ENCODE assay signal across 20 cellular contexts in the genomic region with DNA sequence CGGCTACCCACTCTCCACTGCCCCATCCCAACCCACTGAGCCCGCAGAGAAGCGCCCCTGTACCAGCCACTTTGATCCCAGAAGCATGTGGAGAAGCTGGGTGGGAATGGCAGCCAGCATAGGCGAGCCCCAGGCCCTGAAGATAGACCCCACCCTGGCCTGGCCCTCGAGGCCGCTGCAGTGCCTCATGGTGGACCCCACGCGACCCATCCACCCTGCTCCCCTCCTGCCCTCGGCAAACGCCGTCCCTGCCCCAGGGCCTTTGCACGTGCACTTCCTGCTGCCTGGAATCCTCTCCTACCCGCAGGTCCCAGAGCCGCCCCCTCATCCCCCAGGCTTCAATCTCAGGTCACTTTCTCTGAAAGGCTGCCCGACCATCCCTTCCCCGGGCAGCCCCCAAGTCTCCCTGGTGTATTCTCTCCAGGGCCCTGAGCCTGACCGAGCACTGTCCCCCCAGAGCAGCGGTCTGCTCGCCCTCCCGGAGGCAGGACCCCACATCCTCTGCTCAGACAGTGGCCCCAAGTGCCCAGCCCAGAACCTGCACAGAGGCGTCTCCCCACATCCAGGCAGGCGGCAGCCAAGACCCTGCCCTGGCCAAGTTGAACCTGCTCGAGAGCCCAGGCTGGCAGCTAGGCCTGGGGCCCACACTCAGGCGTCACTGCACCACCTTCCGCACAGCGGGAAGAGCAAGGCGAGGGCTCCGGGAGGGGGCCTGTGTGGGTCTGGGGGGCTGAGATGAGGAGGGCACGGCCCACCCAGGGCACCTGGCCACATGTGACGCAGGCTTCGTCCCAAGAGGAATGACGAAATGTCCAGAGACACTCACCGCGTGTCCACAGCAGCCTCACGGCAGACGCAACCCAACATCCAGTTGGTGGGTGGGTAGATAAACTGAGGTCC. TPM values are rescaled to one million over a fixed set of nuclear protein-coding genes. Genes with fewer than 3 reads are reported as not detected.
DNase-seq lines count a peak whose midpoint lies in the region; ATAC-seq, FAIRE-seq and TF ChIP-seq lines count a peak whose summit lies in the region.
"Had no signal": no experiment of that assay in that cellular context is flagged by ENCODE, and none has a peak within 500 bp of the region (broad histone marks: within the 10 kb centered on the region; RNA-seq: fewer than 3 reads in every experiment).

No MANE protein-coding gene starts in this region.

- no peaks in the 10 kb centered on the region for H3K9me3 Mint-ChIP-seq in WTC11
- H3K9me3 Mint-ChIP-seq: CD8-positive, alpha-beta memory T cell; GM23338; T-helper 1 cell treated with Interleukin-12 subunit alpha and Interleukin-12 subunit beta and Interleukin-4 antibody, amounts not matched to agents 30 μg/mL and 1 μg/mL, for 36 hours had no signal

- H4K8ac ChIP-seq in H1 (ENCODE audit: extremely low read depth, insufficient read depth, low read length) = no peak overlapping the region; the same call in 1 of the 2 replicates

- H3K4me2 ChIP-seq in BLaER1 (peak overlapping the region; percentile 99), H1 (ENCODE audit: insufficient read depth in 1 of 2, low read depth in 2 of 2, low read length in 2 of 2) (no peak overlapping the region)
- H3K4me2 ChIP-seq: GM23338, SK-N-SH had no signal

- H2BK12ac ChIP-seq in H1 (ENCODE audit: low read depth, low read length) = no peak overlapping the region

- H3K27ac ChIP-seq in BLaER1 (peak overlapping the region; percentile 93), HEK293 (ENCODE audit: extremely low read depth, low read depth, low read length) (no peak overlapping the region), H1 (ENCODE audit: low read depth, low read length) (no peak overlapping the region)
- H3K27ac ChIP-seq: C4-2B had no signal

- H3K9ac ChIP-seq in BLaER1 (no peak overlapping the region), H1 (replicated peaks in 1 of 4; ENCODE audit: extremely low read depth in 1 of 4, low read depth in 3 of 4, low read length in 3 of 4) (no peak overlapping the region)
- H3K9ac ChIP-seq: SK-N-SH had no signal

- TF ChIP-seq RAD21 in H1 (IDR thresholded peaks at IDR 0.05 in 1 of 2, conservative IDR thresholded peaks at IDR 0.05 in 1 of 2; ENCODE audit: low read depth in 2 of 2, low read length in 2 of 2) = no peak

- peaks cover 44% of the 10 kb centered on the region for H3K79me1 ChIP-seq in H1 (ENCODE audit: low read depth, low read length)

- intact Hi-C loops in Right ventricle myocardium inferior (cut with DNase I) = no loop called here

- H2BK5ac ChIP-seq in H1 (ENCODE audit: low read depth, low read length) = 0 out of 2 replicates have a peak overlapping the region, but pooled peaks have one; percentile 12

- no peaks in the 10 kb centered on the region for H3K23me2 ChIP-seq in H1 (ENCODE audit: low read depth, low read length)

- CTCF ChIA-PET in HEK293 (lab: Yijun Ruan, JAX) (no interaction called here), WTC11 (lab: Charles Lee) (interaction anchor here (1.9 to 2.1 kb wide), 2 partner anchors 12 to 16 kb away, joined by 5 to 7 read pairs; no protein-coding TSS in a partner anchor), H1 (lab: Charles Lee; ENCODE audit: partially characterized antibody) (interaction anchor here (0.6 to 1.4 kb wide), 3 partner anchors 25 to 79 kb away, joined by 3 read pairs; no protein-coding TSS in a partner anchor)

- no peak overlapping the region for H2BK15ac ChIP-seq in H1 (ENCODE audit: low read length)

- H2BK20ac ChIP-seq in H1 (ENCODE audit: low read length) = no peak overlapping the region

- no peak overlapping the region for H3K23ac ChIP-seq in H1 (ENCODE audit: insufficient read length)

- ATAC-seq in WTC11 = no peak
- ATAC-seq in Right ventricle myocardium inferior = no peak
- ATAC-seq: GM23338 had no signal

- WGBS in H1 (ENCODE audit: extremely low coverage in 1 of 2, insufficient coverage in 1 of 2, insufficient read length in 1 of 2, insufficient replicate concordance in 2 of 2, low coverage in 1 of 2, low lambda C conversion rate in 2 of 2, missing lambda C conversion rate in 1 of 2), 2 experiments = 89% methylated on average over 36 of the region's 36 CpGs; no CpG with 5 or more reads in 1 of the 2 experiments

- H4K5ac ChIP-seq in H1 (ENCODE audit: insufficient read length, low read depth, low read length) = no peak overlapping the region

- no peak overlapping the region for H4K91ac ChIP-seq in H1 (replicated peaks; ENCODE audit: insufficient read length, low read length)

- no peak for TF ChIP-seq CTCF in HEK293 (tag by site-specific recombination; IDR thresholded peaks at IDR 0.05)
- TF ChIP-seq CTCF in WTC11 (IDR thresholded peaks at IDR 0.05) = no peak
- no peak for TF ChIP-seq CTCF in H1 (IDR thresholded peaks at IDR 0.05; ENCODE audit: control extremely low read depth in 1 of 3, insufficient read depth in 1 of 3, low read depth in 1 of 3, low read length in 3 of 3)

- H3K4me3 ChIP-seq in BLaER1 = no peak overlapping the region
- no peak overlapping the region for H3K4me3 ChIP-seq in HEK293 (ENCODE audit: low read depth, low read length)
- H3K4me3 ChIP-seq in H1 (ENCODE audit: extremely low read depth in 1 of 4, insufficient read depth in 2 of 4, low read depth in 3 of 4, low read length in 4 of 4) = no peak overlapping the region
- H3K4me3 ChIP-seq: GM23338 had no signal

- H3K79me2 ChIP-seq in H1 (ENCODE audit: control insufficient read depth in 1 of 2, insufficient read depth in 2 of 2, low read length in 2 of 2) = peaks cover 0 to 55% of the 10 kb centered on the region in 2 experiments; a peak in 3 of 4 replicates

- H3K27me3 ChIP-seq in BLaER1 = peaks cover 36% of the 10 kb centered on the region
- no peaks in the 10 kb centered on the region for H3K27me3 ChIP-seq in H1 (replicated peaks in 1 of 4; ENCODE audit: control insufficient read depth in 3 of 4, extremely low read depth in 1 of 4, insufficient read depth in 3 of 4, low read length in 3 of 4)

- H3K4me1 ChIP-seq in BLaER1 (peaks cover 68% of the 10 kb centered on the region), HEK293 (ENCODE audit: control insufficient read depth, insufficient read depth, low read length) (no peaks in the 10 kb centered on the region), H1 (replicated peaks in 1 of 4; ENCODE audit: control insufficient read depth in 3 of 4, insufficient read depth in 4 of 4, low read length in 3 of 4) (peaks cover 0 to 22% (median 17%) of the 10 kb centered on the region in 4 experiments; a peak in 5 of 7 replicates)

- H3K36me3 ChIP-seq in BLaER1 = no peaks in the 10 kb centered on the region
- no peaks in the 10 kb centered on the region for H3K36me3 ChIP-seq in HEK293 (ENCODE audit: control insufficient read depth in 2 of 2, insufficient read depth in 1 of 2, low read length in 2 of 2)
- peaks cover 0 to 5% (median 0%) of the 10 kb centered on the region in 4 experiments; a peak in 1 of 8 replicates for H3K36me3 ChIP-seq in H1 (ENCODE audit: control insufficient read depth in 2 of 4, insufficient read depth in 4 of 4, low read length in 3 of 4)

- TF ChIP-seq EP300 in H1 (IDR thresholded peaks at IDR 0.05; ENCODE audit: borderline replicate concordance in 1 of 2, low read depth in 2 of 2, low read length in 2 of 2) = no peak

- H3K4me3 Mint-ChIP-seq in WTC11 = no peak overlapping the region
- H3K4me3 Mint-ChIP-seq: CD8-positive, alpha-beta memory T cell; GM23338; T-helper 1 cell treated with Interleukin-12 subunit alpha and Interleukin-12 subunit beta and Interleukin-4 antibody, amounts not matched to agents 30 μg/mL and 1 μg/mL, for 36 hours had no signal

- H2AK5ac ChIP-seq in H1 (ENCODE audit: low read depth, low read length) = no peak overlapping the region

- H3K27ac Mint-ChIP-seq in WTC11 = peak overlapping the region; percentile 67
- H3K27ac Mint-ChIP-seq: CD8-positive, alpha-beta memory T cell; GM23338; T-helper 1 cell treated with Interleukin-12 subunit alpha and Interleukin-12 subunit beta and Interleukin-4 antibody, amounts not matched to agents 30 μg/mL and 1 μg/mL, for 36 hours had no signal

- no peak overlapping the region for H3K4ac ChIP-seq in H1 (replicated peaks; ENCODE audit: insufficient read length, low read depth, low read length)

- H4K20me1 ChIP-seq in BLaER1 (peaks cover 27% of the 10 kb centered on the region), H1 (replicated peaks in 1 of 2; ENCODE audit: control insufficient read depth in 1 of 2, insufficient read depth in 2 of 2, low read length in 2 of 2) (peaks cover 24 to 39% of the 10 kb centered on the region in 2 experiments)

- H3K18ac ChIP-seq in H1 (ENCODE audit: extremely low read depth, low read length) = no peak overlapping the region

- H3K27me3 Mint-ChIP-seq in WTC11 (ENCODE audit: low read depth) = no peaks in the 10 kb centered on the region

- H2AFZ ChIP-seq in H1 (ENCODE audit: low read length) = no peak overlapping the region
- H2AFZ ChIP-seq: GM23338 had no signal

- H3K4me1 Mint-ChIP-seq in WTC11 = peaks cover 29% of the 10 kb centered on the region

- H3K14ac ChIP-seq in H1 (ENCODE audit: insufficient read length) = no peak overlapping the region

- no peak for DNase-seq in WTC11 (ENCODE audit: low spot score)
- no peak for DNase-seq in H1 (ENCODE audit: low read depth in 1 of 2, low spot score in 2 of 2)
- DNase-seq in NCI-H526 (lab: John Stamatoyannopoulos, UW) = no peak
- no peak for DNase-seq in occipital lobe (lab: John Stamatoyannopoulos, UW)
- DNase-seq in Right ventricle myocardium inferior (ENCODE audit: missing footprints) = no peak
- DNase-seq in middle frontal gyrus (ENCODE audit: extremely low spot score, low spot score) = no peak
- DNase-seq: CD8-positive, alpha-beta memory T cell; KBM-7; NCI-H2029 treated with DMSO at 0.1 percent for 48 hours; NCI-H446 treated with DMSO at 0.1 percent for 48 hours had no signal

- H2BK120ac ChIP-seq in H1 (replicated peaks; ENCODE audit: low read depth, low read length) = no peak overlapping the region

- H3K36me3 Mint-ChIP-seq in WTC11 = no peaks in the 10 kb centered on the region
- H3K36me3 Mint-ChIP-seq: CD8-positive, alpha-beta memory T cell had no signal

- no peak overlapping the region for H3K56ac ChIP-seq in H1 (replicated peaks; ENCODE audit: insufficient read length, low read depth, low read length)

- TF ChIP-seq POLR2A in H1 (IDR thresholded peaks at IDR 0.05; ENCODE audit: control extremely low read depth in 1 of 2, low read depth in 2 of 2, low read length in 2 of 2) = no peak

- no peaks in the 10 kb centered on the region for H3K9me3 ChIP-seq in BLaER1
- no peaks in the 10 kb centered on the region for H3K9me3 ChIP-seq in HEK293 (ENCODE audit: control insufficient read depth, insufficient read depth, low read depth, low read length)
- H3K9me3 ChIP-seq in H1 (ENCODE audit: insufficient read depth in 2 of 2, low read depth in 1 of 2, low read length in 1 of 2) = no peaks in the 10 kb centered on the region
- H3K9me3 ChIP-seq: SK-N-SH had no signal

- FAIRE-seq in H1 (lab: Jason Lieb, UNC) = no peak
- FAIRE-seq: A204.1, GM12892 had no signal

- POLR2A ChIA-PET in HEK293 (lab: Yijun Ruan, JAX) (no interaction called here), WTC11 (lab: Charles Lee) (no interaction called here), H1 (lab: Charles Lee; ENCODE audit: partially characterized antibody) (interaction anchor here (1.2 kb wide), 1 partner anchor 12 kb away, joined by 4 read pairs; no protein-coding TSS in a partner anchor)

RNA-seq across cellular contexts. Expression of gene KCNQ2, which starts 14.0 kb away (rescaled TPM):
- total RNA-seq in WTC11 (2021) (99.8 to 112 TPM (median 108 TPM) in 3 replicates), occipital lobe (167 TPM), Right ventricle myocardium inferior (1.8 TPM)
- total RNA-seq in H1 (2021; fragmentation: NEBNext Ultra II Directional; extraction: Animal tissue kit (Norgen Biotek cat#: 25700)) = 82.6 and 88.6 TPM in 2 replicates
- polyA plus RNA-seq in H1 (2011; rRNA removed) = 243 and 277 TPM in 2 replicates
- polyA plus RNA-seq in H1 (2011; cell fraction: cytosol; rRNA removed) = 174 TPM
- 206 TPM for polyA plus RNA-seq in H1 (2011; cell fraction: nucleus; rRNA removed)
- 41.9 to 107 TPM (median 94.0 TPM) in 4 replicates for polyA plus RNA-seq in H1 (2012, experiment 1 of 2)
- polyA plus RNA-seq in H1 (2012, experiment 2 of 2) = 88.7 TPM
- polyA plus RNA-seq in H1 (2013, experiment 1 of 2) = 72.4 TPM
- polyA plus RNA-seq in H1 (2013, experiment 2 of 2) = 73.2 TPM
- 40.5 and 42.0 TPM in 2 replicates for polyA minus RNA-seq in H1 (2011; rRNA and poly(A)+ RNA removed)
- 39.6 TPM for polyA minus RNA-seq in H1 (2011; cell fraction: cytosol; rRNA and poly(A)+ RNA removed)
- 33.1 TPM for polyA minus RNA-seq in H1 (2011; cell fraction: nucleus; rRNA and poly(A)+ RNA removed)
- total RNA-seq: CD8-positive, alpha-beta memory T cell; LHCN-M2 had no signal
- polyA plus RNA-seq: AG04450; CD8-positive, alpha-beta memory T cell had no signal

RNA-seq across cellular contexts. Expression of gene EEF1A2, which starts 40.5 kb away (rescaled TPM):
- total RNA-seq in WTC11 (2021) (26.0 to 35.7 TPM (median 34.9 TPM) in 3 replicates), occipital lobe (214 TPM), Right ventricle myocardium inferior (1,274 TPM)
- total RNA-seq in H1 (2021; fragmentation: NEBNext Ultra II Directional; extraction: Animal tissue kit (Norgen Biotek cat#: 25700)) = 25.8 and 27.9 TPM in 2 replicates
- polyA plus RNA-seq in H1 (2011; rRNA removed) = 7.4 and 17.5 TPM in 2 replicates
- polyA plus RNA-seq in H1 (2011; cell fraction: cytosol; rRNA removed) = 15.5 TPM
- polyA plus RNA-seq in H1 (2011; cell fraction: nucleus; rRNA removed) = 33.5 TPM
- 25.2 to 45.3 TPM (median 39.3 TPM) in 4 replicates for polyA plus RNA-seq in H1 (2012, experiment 1 of 2)
- polyA plus RNA-seq in H1 (2012, experiment 2 of 2) = 22.6 TPM
- polyA plus RNA-seq in H1 (2013, experiment 1 of 2) = 26.8 TPM
- 25.5 TPM for polyA plus RNA-seq in H1 (2013, experiment 2 of 2)
- 6.0 and 11.9 TPM in 2 replicates for polyA minus RNA-seq in H1 (2011; rRNA and poly(A)+ RNA removed)
- 20.6 TPM for polyA minus RNA-seq in H1 (2011; cell fraction: cytosol; rRNA and poly(A)+ RNA removed)
- polyA minus RNA-seq in H1 (2011; cell fraction: nucleus; rRNA and poly(A)+ RNA removed) = 13.6 TPM

Comparison
In these comparisons a context has a peak if more than half of its experiments do, and no peak if none do; other contexts are left out.
1. RNA of gene KCNQ2, which starts 14.0 kb away (total RNA-seq): 167 TPM in occipital lobe (single experiment), 99.8 to 112 TPM in WTC11 and 82.6 to 88.6 TPM in H1; 1.8 TPM in Right ventricle myocardium inferior (single experiment); every median in the first group is over 10 times any median in the second.